Comparison of ENCODE assay signal across 8 cellular contexts in the genomic region with DNA sequence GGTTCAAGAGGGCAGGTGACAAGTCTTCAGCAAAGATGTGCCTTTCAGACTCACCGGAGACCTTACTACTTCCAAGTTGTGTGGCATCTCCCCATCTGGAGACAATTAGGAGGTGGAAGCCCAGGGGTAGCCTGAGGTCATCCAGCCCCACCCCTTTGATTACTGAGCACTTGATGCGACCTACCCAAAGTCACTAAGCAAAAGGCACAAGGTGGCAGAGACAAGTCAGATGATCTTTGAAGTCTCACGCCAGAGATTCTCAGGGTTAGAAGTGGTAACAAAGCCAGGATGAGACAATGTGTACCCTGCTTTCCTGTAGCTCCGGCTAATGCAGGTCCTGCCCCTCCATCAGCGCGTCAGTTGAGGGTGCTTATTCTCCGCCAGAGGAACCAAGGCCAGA. TPM values are rescaled to one million over a fixed set of nuclear protein-coding genes. Genes with fewer than 3 reads are reported as not detected.
DNase-seq lines count a peak whose midpoint lies in the region; ATAC-seq and TF ChIP-seq lines count a peak whose summit lies in the region.

No MANE protein-coding gene starts in this region.

- CTCF ChIA-PET in CD8-positive, alpha-beta memory T cell (lab: Charles Lee): interaction anchor here (1.0 kb wide), 1 partner anchor 91 kb away, joined by 3 read pairs; no protein-coding TSS in a partner anchor

- peaks cover 47 to 61% (median 58%) of the 10 kb centered on the region in 3 donors for H3K4me1 Mint-ChIP-seq in CD8-positive, alpha-beta memory T cell
- peaks cover 21 to 33% (median 29%) of the 10 kb centered on the region in 3 donors for H3K4me1 Mint-ChIP-seq in IgD-negative memory B cell

- no peaks in the 10 kb centered on the region for H3K27me3 Mint-ChIP-seq in CD8-positive, alpha-beta memory T cell
- no peaks in the 10 kb centered on the region for H3K27me3 Mint-ChIP-seq in IgD-negative memory B cell

- H3K9me3 ChIP-seq in CD8-positive, alpha-beta memory T cell (ENCODE audit: low read length): no peaks in the 10 kb centered on the region
- no peaks in the 10 kb centered on the region for H3K9me3 ChIP-seq in neural cell (ENCODE audit: low read length)

- TF ChIP-seq RAD21 in neural cell (conservative IDR thresholded peaks at IDR 0.05): no peak

- no peak for ATAC-seq in HG02610 (IDR thresholded peaks at IDR 0.05; ENCODE audit: unreplicated experiment)

- no peaks in the 10 kb centered on the region for H4K20me1 ChIP-seq in neural cell (ENCODE audit: insufficient read depth)

- TF ChIP-seq CTCF in neural cell (IDR thresholded peaks at IDR 0.05; ENCODE audit: poor library complexity, severe bottlenecking) (no peak), GM13976 (IDR thresholded peaks at IDR 0.05; ENCODE audit: borderline replicate concordance, control extremely low read depth, extremely low read depth, insufficient read depth, missing control alignments) (no peak)

- no peak overlapping the region for H3K4me2 ChIP-seq in neural cell (ENCODE audit: low read length)

- no peaks in the 10 kb centered on the region for H3F3A ChIP-seq in neural cell (ENCODE audit: insufficient read depth, low read length, poor library complexity, severe bottlenecking)

- POLR2A ChIA-PET in CD8-positive, alpha-beta memory T cell (lab: Charles Lee): interaction anchor here (0.6 to 0.7 kb wide), 3 partner anchors 32 to 135 kb away, joined by 3 read pairs; no protein-coding TSS in a partner anchor

- peaks cover 13% of the 10 kb centered on the region for H3K79me2 ChIP-seq in neural cell (replicated peaks; ENCODE audit: insufficient read depth, low read length)

- peaks cover 0 to 17% (median 0%) of the 10 kb centered on the region in 3 donors for H3K36me3 Mint-ChIP-seq in CD8-positive, alpha-beta memory T cell
- H3K36me3 Mint-ChIP-seq in IgD-negative memory B cell: peaks cover 7% of the 10 kb centered on the region

- H3K27ac Mint-ChIP-seq in CD8-positive, alpha-beta memory T cell: peak overlapping the region; percentile 66 to 95 (median 90)
- H3K27ac Mint-ChIP-seq in IgD-negative memory B cell: peak overlapping the region; percentile 16 to 99 (median 97)

- H2AFZ ChIP-seq in neural cell (ENCODE audit: low read depth, low read length): no peak overlapping the region

- no peak overlapping the region for H3K4me3 ChIP-seq in CD8-positive, alpha-beta memory T cell (ENCODE audit: low read length)
- peak overlapping the region; percentile 74 for H3K4me3 ChIP-seq in neural cell (ENCODE audit: low read length)

- in situ Hi-C loops in GM13976 (cut with MboI; ENCODE audit: low sequenced_read_pairs, unreplicated experiment): loop anchor here (10.0 to 25.0 kb wide), 2 partner anchors 234 to 381 kb away; no protein-coding TSS in a partner anchor

- H3K9me3 Mint-ChIP-seq in CD8-positive, alpha-beta memory T cell: no peaks in the 10 kb centered on the region
- no peaks in the 10 kb centered on the region for H3K9me3 Mint-ChIP-seq in IgD-negative memory B cell

- H3K27me3 ChIP-seq in CD8-positive, alpha-beta memory T cell (ENCODE audit: insufficient read depth, low read length, poor library complexity, severe bottlenecking): no peaks in the 10 kb centered on the region
- no peaks in the 10 kb centered on the region for H3K27me3 ChIP-seq in neural cell (ENCODE audit: insufficient read depth, low read depth, low read length)

- no peak overlapping the region for H3K27ac ChIP-seq in CD8-positive, alpha-beta memory T cell (ENCODE audit: low read depth, low read length)
- H3K27ac ChIP-seq in caudate nucleus (ENCODE audit: low read depth, low read length) (peak overlapping the region; percentile 89), neural cell (ENCODE audit: low read length) (no peak overlapping the region)

- H3K4me3 Mint-ChIP-seq in CD8-positive, alpha-beta memory T cell: peak overlapping the region; percentile 88 to 97 (median 90)
- H3K4me3 Mint-ChIP-seq in IgD-negative memory B cell: peak overlapping the region in 1 of 4 donors; percentile 98

- peak in 2 of 5 donors; percentile 11 to 42 for DNase-seq in CD8-positive, alpha-beta memory T cell
- no peak for DNase-seq in caudate nucleus (lab: John Stamatoyannopoulos, UW)
- no peak for DNase-seq in medulla oblongata (ENCODE audit: extremely low spot score)
- DNase-seq in GM13976 (ENCODE audit: low spot score): no peak
- DNase-seq in CD1c-positive myeloid dendritic cell (ENCODE audit: extremely low spot score): no peak

- H3K36me3 ChIP-seq in CD8-positive, alpha-beta memory T cell (ENCODE audit: insufficient read depth, low read length): no peaks in the 10 kb centered on the region
- H3K36me3 ChIP-seq in neural cell (ENCODE audit: insufficient read depth, low read length): no peaks in the 10 kb centered on the region

- TF ChIP-seq EP300 in neural cell (conservative IDR thresholded peaks at IDR 0.05; ENCODE audit: poor library complexity, severe bottlenecking): no peak

- H3K9me2 ChIP-seq in neural cell (ENCODE audit: insufficient read depth, low read length): no peaks in the 10 kb centered on the region

- peak overlapping the region; percentile 67 for H3K9ac ChIP-seq in neural cell (ENCODE audit: low read length)

- peaks cover 37% of the 10 kb centered on the region for H3K4me1 ChIP-seq in CD8-positive, alpha-beta memory T cell (ENCODE audit: insufficient read depth, low read length)

TF ChIP-seq in neural cell, 6 proteins besides CTCF, POLR2A, EP300 and RAD21:
- no peak for TF ChIP-seq MXI1 (conservative IDR thresholded peaks at IDR 0.05; ENCODE audit: poor library complexity, severe bottlenecking)
- no peak for TF ChIP-seq SMC3 (conservative IDR thresholded peaks at IDR 0.05; ENCODE audit: poor library complexity)
- TF ChIP-seq REST (IDR thresholded peaks at IDR 0.05; ENCODE audit: borderline replicate concordance): no peak
- TF ChIP-seq POLR2AphosphoS5 (IDR thresholded peaks at IDR 0.05): no peak
- TF ChIP-seq TAF1 (IDR thresholded peaks at IDR 0.05; ENCODE audit: low read depth): no peak
- no peak for TF ChIP-seq EZH2 (IDR thresholded peaks at IDR 0.05; ENCODE audit: borderline replicate concordance, insufficient read depth, low read length, poor library complexity, severe bottlenecking)

RNA-seq across cellular contexts. Expression of gene FOXN3, which starts 1.4 kb away (rescaled TPM):
- 10 to 100 TPM; 73.9 to 74.8 TPM for total RNA-seq in CD8-positive, alpha-beta memory T cell
- 136 TPM for polyA plus RNA-seq in CD8-positive, alpha-beta memory T cell
- 62.5 TPM for polyA plus RNA-seq in IgD-negative memory B cell
- polyA plus RNA-seq in neural cell: 10.3 and 13.9 TPM in 2 replicates
- 50.4 and 60.1 TPM in 2 replicates for polyA minus RNA-seq in neural cell
